Comparison of ENCODE assay signal across 18 cellular contexts in genomic region chr17:49621420-49621819, GRCh38. TPM values are rescaled to one million over a fixed set of nuclear protein-coding genes. Genes with fewer than 3 reads are reported as not detected.
"Had no signal": no experiment of that assay in that cellular context is flagged by ENCODE, and none has a peak within 500 bp of the region (broad histone marks: within the 10 kb centered on the region; RNA-seq: fewer than 3 reads in every experiment).

No MANE protein-coding gene starts in this region.

- H3K9me3 Mint-ChIP-seq: activated CD4-positive, alpha-beta T cell treated with anti-CD3 and anti-CD28 coated beads, Interleukin-2, amount 10 ng/mL, durations not matched to agents 7 days and 5 days; natural killer cell had no signal

- DNase-seq: activated CD4-positive, alpha-beta T cell treated with anti-CD3 and anti-CD28 coated beads, Interleukin-2, amount 10 ng/mL, durations not matched to agents 7 days and 5 days; activated CD8-positive, alpha-beta memory T cell treated with anti-CD3 and anti-CD28 coated beads for 24 hours; activated naive CD4-positive, alpha-beta T cell treated with Interleukin-2 at 50 U/mL for 16 hours; effector CD4-positive, alpha-beta T cell; left lung; mesenchymal stem cell; natural killer cell; stimulated activated CD4-positive, alpha-beta T cell treated with anti-CD3 and anti-CD28 coated beads, Interleukin-15, amount 100 ng/mL, for 24 hours; stimulated activated CD4-positive, alpha-beta T cell treated with anti-CD3 and anti-CD28 coated beads, Interleukin-4, amount 100 ng/mL, for 1 hour; stimulated activated naive CD4-positive, alpha-beta T cell treated with Interleukin-2 at 50 U/mL for 16 hours; SW 1271; upper lobe of right lung had no signal

- H3K4me3 Mint-ChIP-seq: activated CD4-positive, alpha-beta T cell treated with anti-CD3 and anti-CD28 coated beads, Interleukin-2, amount 10 ng/mL, durations not matched to agents 7 days and 5 days; natural killer cell had no signal

- H3K27ac ChIP-seq: left lung, skin epidermis, suprapubic skin, upper lobe of right lung had no signal

- H3K27ac Mint-ChIP-seq: natural killer cell had no signal

- H3K9me3 ChIP-seq: left lung, suprapubic skin, upper lobe of right lung had no signal

- H3K27me3 Mint-ChIP-seq: activated CD4-positive, alpha-beta T cell treated with anti-CD3 and anti-CD28 coated beads, Interleukin-2, amount 10 ng/mL, durations not matched to agents 7 days and 5 days had no signal

- FAIRE-seq: colon, frontal cortex, keratinocyte had no signal

- H3K4me3 ChIP-seq: cardiac muscle cell, left lung, skin epidermis, suprapubic skin, upper lobe of right lung had no signal

- ATAC-seq: left lung, natural killer cell, upper lobe of right lung had no signal

- H3K27me3 ChIP-seq: cardiac muscle cell, left lung, suprapubic skin, upper lobe of right lung had no signal

RNA-seq across cellular contexts. Expression of gene NXPH3, which starts 45.7 kb away (rescaled TPM):
- total RNA-seq: activated CD4-positive, alpha-beta T cell treated with anti-CD3 and anti-CD28 coated beads, Interleukin-2, amount 10 ng/mL, durations not matched to agents 7 days and 5 days; natural killer cell had no signal
